In the genomic region with DNA sequence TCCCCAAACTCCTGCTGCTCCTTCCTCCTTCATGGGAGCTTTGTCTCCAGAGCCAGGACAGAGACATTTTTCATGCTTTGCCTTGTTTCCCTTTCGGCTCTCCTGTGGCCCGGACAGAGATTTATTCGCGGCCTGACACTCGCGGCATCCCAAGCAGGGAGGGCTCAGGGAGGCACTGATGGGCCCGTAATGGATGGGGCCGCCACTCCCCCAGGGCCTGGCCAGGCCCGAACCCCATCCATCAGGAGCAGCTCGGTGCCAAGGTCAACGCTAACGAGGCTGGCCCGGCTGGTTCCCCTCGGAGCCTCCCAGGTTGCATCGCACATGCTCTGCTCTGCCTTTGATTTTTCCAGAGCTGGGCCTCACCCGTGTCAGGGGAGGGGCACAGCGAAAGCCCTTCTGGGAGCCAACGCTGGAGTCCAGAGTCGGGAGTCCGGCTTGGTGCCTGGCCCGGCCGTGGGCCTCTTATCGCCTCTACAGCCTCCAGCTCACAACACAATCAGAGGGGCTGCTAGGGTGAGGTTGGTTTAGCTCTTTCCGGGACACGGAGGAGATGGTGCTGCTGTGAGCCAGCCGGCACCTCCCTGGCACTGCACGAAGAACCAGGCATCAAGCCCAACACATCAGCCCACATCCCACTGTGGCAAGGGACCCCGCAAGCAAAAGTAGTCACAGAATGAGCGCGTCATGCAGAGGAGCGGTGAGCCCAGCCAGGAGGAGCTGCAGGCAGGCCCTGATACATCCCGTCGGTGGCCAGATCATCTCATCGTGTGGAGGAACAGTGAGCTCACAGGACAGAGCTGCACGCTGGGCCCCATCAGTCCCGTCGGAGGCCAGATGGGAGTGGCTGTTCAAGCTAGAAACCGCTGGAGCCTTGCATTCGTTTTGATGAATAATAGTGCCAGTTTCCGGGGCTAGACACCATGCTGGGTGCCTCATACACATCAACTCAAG, we compare ENCODE assay signal across 32 cellular contexts.
DNase-seq lines count a peak whose midpoint lies in the region; ATAC-seq, FAIRE-seq and TF ChIP-seq lines count a peak whose summit lies in the region.
"Had no signal": no experiment of that assay in that cellular context is flagged by ENCODE, and none has a peak within 500 bp of the region (broad histone marks: within the 10 kb centered on the region; RNA-seq: fewer than 3 reads in every experiment).

No MANE protein-coding gene starts in this region.

- no peak for ATAC-seq in GM19023 (IDR thresholded peaks at IDR 0.05; ENCODE audit: unreplicated experiment)
- ATAC-seq: activated CD8-positive, alpha-beta memory T cell treated with anti-CD3 and anti-CD28 coated beads, Interleukin-2, amount 10 ng/mL, durations not matched to agents 7 days and 5 days; esophagus mucosa; heart right ventricle; naive thymus-derived CD8-positive, alpha-beta T cell had no signal

- no peak overlapping the region for H3K56ac ChIP-seq in H1 (replicated peaks; ENCODE audit: insufficient read length, low read depth, low read length)

- H3K4me1 ChIP-seq in HEK293 (ENCODE audit: control insufficient read depth, insufficient read depth, low read length) (no peaks in the 10 kb centered on the region), H1 (replicated peaks in 1 of 4; ENCODE audit: control insufficient read depth in 3 of 4, insufficient read depth in 4 of 4, low read length in 3 of 4) (peaks cover 0 to 1% (median 0%) of the 10 kb centered on the region in 4 experiments; a peak in 1 of 7 replicates)
- H3K4me1 ChIP-seq: right atrium auricular region, SJSA1, vagina had no signal

- H3K4me3 ChIP-seq in HEK293 (ENCODE audit: low read depth, low read length) (no peak overlapping the region), H1 (ENCODE audit: extremely low read depth in 1 of 4, insufficient read depth in 2 of 4, low read depth in 3 of 4, low read length in 4 of 4) (no peak overlapping the region)
- H3K4me3 ChIP-seq: BLaER1, heart right ventricle, right atrium auricular region, SJSA1, smooth muscle cell, thoracic aorta, vagina had no signal

- no peak overlapping the region for H3K4ac ChIP-seq in H1 (replicated peaks; ENCODE audit: insufficient read length, low read depth, low read length)

- H3K79me1 ChIP-seq in H1 (ENCODE audit: low read depth, low read length), result no peaks in the 10 kb centered on the region

- no peak overlapping the region for H3K23ac ChIP-seq in H1 (ENCODE audit: insufficient read length)

- H3K36me3 ChIP-seq in HEK293 (ENCODE audit: control insufficient read depth in 2 of 2, insufficient read depth in 1 of 2, low read length in 2 of 2), result no peaks in the 10 kb centered on the region
- H3K36me3 ChIP-seq in H1 (ENCODE audit: control insufficient read depth in 2 of 4, insufficient read depth in 4 of 4, low read length in 3 of 4), result no peaks in the 10 kb centered on the region
- H3K36me3 ChIP-seq: BLaER1, heart right ventricle, right atrium auricular region, SJSA1, thoracic aorta, vagina had no signal

- H3K27me3 Mint-ChIP-seq in nephron progenitor cell (ENCODE audit: low read depth, poor library complexity) (peaks cover 67% of the 10 kb centered on the region), type B pancreatic cell (peaks cover 67% of the 10 kb centered on the region)

- H2BK12ac ChIP-seq in H1 (ENCODE audit: low read depth, low read length), result no peak overlapping the region

- DNase-seq in H1 (ENCODE audit: low read depth in 1 of 2, low spot score in 2 of 2), result no peak
- DNase-seq in nephron progenitor cell, result peak; percentile 61
- DNase-seq in type B pancreatic cell (ENCODE audit: extremely low spot score, unreplicated experiment), result no peak
- DNase-seq in SKM-1 (lab: John Stamatoyannopoulos, UW; ENCODE audit: unreplicated experiment), result no peak
- no peak for DNase-seq in SHP77 (lab: John Stamatoyannopoulos, UW)
- DNase-seq: activated CD4-positive, CD25-positive, alpha-beta regulatory T cell; activated CD8-positive, alpha-beta memory T cell treated with anti-CD3 and anti-CD28 coated beads, Interleukin-2, amount 10 ng/mL, durations not matched to agents 7 days and 5 days; activated T-cell treated with anti-CD3 and anti-CD28 coated beads, Interleukin-2, amount 50 U/mL, for 48 hours; dermis blood vessel endothelial cell; DMS 273 treated with DMSO at 0.1 percent for 48 hours; HCEC 1CT; heart right ventricle; Kasumi-1; naive thymus-derived CD8-positive, alpha-beta T cell; NCI-H2107; NCI-H345; NCI-H82; stimulated activated CD4-positive, alpha-beta T cell treated with anti-CD3 and anti-CD28 coated beads, Interleukin-2, amount 100 ng/mL, for 24 hours; T-helper 1 cell had no signal

- no peak overlapping the region for H3K14ac ChIP-seq in H1 (ENCODE audit: insufficient read length)

- no peak overlapping the region for H3K9ac ChIP-seq in H1 (replicated peaks in 1 of 4; ENCODE audit: extremely low read depth in 1 of 4, low read depth in 3 of 4, low read length in 3 of 4)
- H3K9ac ChIP-seq: BLaER1, parathyroid adenoma had no signal

- no peaks in the 10 kb centered on the region for H3K27me3 ChIP-seq in H1 (replicated peaks in 1 of 4; ENCODE audit: control insufficient read depth in 3 of 4, extremely low read depth in 1 of 4, insufficient read depth in 3 of 4, low read length in 3 of 4)
- H3K27me3 ChIP-seq: BLaER1, right atrium auricular region, vagina had no signal

- H2BK5ac ChIP-seq in H1 (ENCODE audit: low read depth, low read length), result no peak overlapping the region; the same call in 1 of the 2 replicates

- no peak overlapping the region for H3K4me3 Mint-ChIP-seq in nephron progenitor cell
- H3K4me3 Mint-ChIP-seq in type B pancreatic cell, result no peak overlapping the region
- H3K4me3 Mint-ChIP-seq: activated CD8-positive, alpha-beta memory T cell treated with anti-CD3 and anti-CD28 coated beads, Interleukin-2, amount 10 ng/mL, durations not matched to agents 7 days and 5 days; central memory CD8-positive, alpha-beta T cell; naive thymus-derived CD8-positive, alpha-beta T cell; stimulated activated naive CD8-positive, alpha-beta T cell treated with anti-CD3 and anti-CD28 coated beads, Interleukin-15, Interleukin-2, amounts not matched to agents 100 ng/mL and 50 ng/mL, for 24 hours had no signal

- 87% methylated on average over 38 of the region's 40 CpGs; no CpG with 5 or more reads in 1 of the 2 experiments for WGBS in H1 (ENCODE audit: extremely low coverage in 1 of 2, insufficient coverage in 1 of 2, insufficient read length in 1 of 2, insufficient replicate concordance in 2 of 2, low coverage in 1 of 2, low lambda C conversion rate in 2 of 2, missing lambda C conversion rate in 1 of 2), 2 experiments

- H3K79me2 ChIP-seq in H1 (ENCODE audit: control insufficient read depth in 1 of 2, insufficient read depth in 2 of 2, low read length in 2 of 2), result no peaks in the 10 kb centered on the region
- H3K79me2 ChIP-seq: parathyroid adenoma had no signal

- no peak overlapping the region for H4K5ac ChIP-seq in H1 (ENCODE audit: insufficient read length, low read depth, low read length)

- H3K27ac Mint-ChIP-seq in nephron progenitor cell (peak overlapping the region; percentile 91), type B pancreatic cell (peak overlapping the region; percentile 9)
- H3K27ac Mint-ChIP-seq: activated CD8-positive, alpha-beta memory T cell treated with anti-CD3 and anti-CD28 coated beads, Interleukin-2, amount 10 ng/mL, durations not matched to agents 7 days and 5 days; naive thymus-derived CD8-positive, alpha-beta T cell; stimulated activated naive CD8-positive, alpha-beta T cell treated with anti-CD3 and anti-CD28 coated beads, Interleukin-15, Interleukin-2, amounts not matched to agents 100 ng/mL and 50 ng/mL, for 24 hours had no signal

- H3K27ac ChIP-seq in HEK293 (ENCODE audit: extremely low read depth, low read depth, low read length) (no peak overlapping the region), H1 (ENCODE audit: low read depth, low read length) (no peak overlapping the region)
- H3K27ac ChIP-seq: BLaER1, heart right ventricle, parathyroid adenoma, right atrium auricular region, SJSA1, thoracic aorta, vagina had no signal

- no peak overlapping the region for H2BK20ac ChIP-seq in H1 (ENCODE audit: low read length)

- no peaks in the 10 kb centered on the region for H4K20me1 ChIP-seq in H1 (replicated peaks in 1 of 2; ENCODE audit: control insufficient read depth in 1 of 2, insufficient read depth in 2 of 2, low read length in 2 of 2)
- H4K20me1 ChIP-seq: BLaER1 had no signal

- TF ChIP-seq RAD21 in H1 (IDR thresholded peaks at IDR 0.05 in 1 of 2, conservative IDR thresholded peaks at IDR 0.05 in 1 of 2; ENCODE audit: low read depth in 2 of 2, low read length in 2 of 2), result no peak

- H3K4me1 Mint-ChIP-seq in nephron progenitor cell, result peaks cover 44% of the 10 kb centered on the region
- H3K4me1 Mint-ChIP-seq in type B pancreatic cell (ENCODE audit: unreplicated experiment), result peaks cover 19% of the 10 kb centered on the region

- no peak overlapping the region for H3K18ac ChIP-seq in H1 (ENCODE audit: extremely low read depth, low read length)

- no peaks in the 10 kb centered on the region for H3K23me2 ChIP-seq in H1 (ENCODE audit: low read depth, low read length)

- H3K9me3 Mint-ChIP-seq in nephron progenitor cell, result no peaks in the 10 kb centered on the region
- no peaks in the 10 kb centered on the region for H3K9me3 Mint-ChIP-seq in type B pancreatic cell
- H3K9me3 Mint-ChIP-seq: central memory CD8-positive, alpha-beta T cell; naive thymus-derived CD8-positive, alpha-beta T cell; stimulated activated naive CD8-positive, alpha-beta T cell treated with anti-CD3 and anti-CD28 coated beads, Interleukin-15, Interleukin-2, amounts not matched to agents 100 ng/mL and 50 ng/mL, for 24 hours had no signal

- H4K8ac ChIP-seq in H1 (ENCODE audit: extremely low read depth, insufficient read depth, low read length), result 0 out of 2 replicates have a peak overlapping the region, but pooled peaks have one; percentile 16

- TF ChIP-seq EP300 in H1 (IDR thresholded peaks at IDR 0.05; ENCODE audit: borderline replicate concordance in 1 of 2, low read depth in 2 of 2, low read length in 2 of 2), result no peak

- no peak overlapping the region for H3K4me2 ChIP-seq in H1 (ENCODE audit: insufficient read depth in 1 of 2, low read depth in 2 of 2, low read length in 2 of 2)
- H3K4me2 ChIP-seq: BLaER1, smooth muscle cell had no signal

- TF ChIP-seq POLR2A in H1 (IDR thresholded peaks at IDR 0.05; ENCODE audit: control extremely low read depth in 1 of 2, low read depth in 2 of 2, low read length in 2 of 2), result no peak

- H3K9me3 ChIP-seq in HEK293 (ENCODE audit: control insufficient read depth, insufficient read depth, low read depth, low read length), result no peaks in the 10 kb centered on the region
- no peaks in the 10 kb centered on the region for H3K9me3 ChIP-seq in H1 (ENCODE audit: insufficient read depth in 2 of 2, low read depth in 1 of 2, low read length in 1 of 2)
- H3K9me3 ChIP-seq: BLaER1, heart right ventricle, right atrium auricular region, SJSA1, thoracic aorta, vagina had no signal

- no peak overlapping the region for H2AFZ ChIP-seq in H1 (ENCODE audit: low read length)
- H2AFZ ChIP-seq: parathyroid adenoma had no signal

- H2BK15ac ChIP-seq in H1 (ENCODE audit: low read length), result no peak overlapping the region

- H3K36me3 Mint-ChIP-seq in nephron progenitor cell (ENCODE audit: low read depth), result no peaks in the 10 kb centered on the region
- no peaks in the 10 kb centered on the region for H3K36me3 Mint-ChIP-seq in type B pancreatic cell
- H3K36me3 Mint-ChIP-seq: activated CD8-positive, alpha-beta memory T cell treated with anti-CD3 and anti-CD28 coated beads, Interleukin-2, amount 10 ng/mL, durations not matched to agents 7 days and 5 days; naive thymus-derived CD8-positive, alpha-beta T cell had no signal

- POLR2A ChIA-PET in HEK293 (lab: Yijun Ruan, JAX), result no interaction called here
- POLR2A ChIA-PET in H1 (lab: Charles Lee; ENCODE audit: partially characterized antibody), result interaction anchor here (1.6 kb wide), 1 partner anchor 14 kb away, joined by 3 read pairs; no protein-coding TSS in a partner anchor

- no peak for TF ChIP-seq CTCF in HEK293 (tag by site-specific recombination; IDR thresholded peaks at IDR 0.05)
- TF ChIP-seq CTCF in H1 (IDR thresholded peaks at IDR 0.05; ENCODE audit: control extremely low read depth in 1 of 3, insufficient read depth in 1 of 3, low read depth in 1 of 3, low read length in 3 of 3), result no peak
- no peak for TF ChIP-seq CTCF in nephron progenitor cell (IDR thresholded peaks at IDR 0.05)
- no peak for TF ChIP-seq CTCF in type B pancreatic cell (conservative IDR thresholded peaks at IDR 0.05)

- H2BK120ac ChIP-seq in H1 (replicated peaks; ENCODE audit: low read depth, low read length), result no peak overlapping the region

- FAIRE-seq in H1 (lab: Jason Lieb, UNC), result no peak
- FAIRE-seq: frontal cortex had no signal

- CTCF ChIA-PET in HEK293 (lab: Yijun Ruan, JAX) (interaction anchor here (0.6 to 4.2 kb wide), 4 partner anchors 10 to 289 kb away, joined by 3 to 25 read pairs (median 8); no protein-coding TSS in a partner anchor), H1 (lab: Charles Lee; ENCODE audit: partially characterized antibody) (interaction anchor here (0.6 to 9.6 kb wide), 12 partner anchors 11 to 159 kb away, joined by 3 to 93 read pairs (median 4); a partner anchor contains a TSS)

- no peak overlapping the region for H4K91ac ChIP-seq in H1 (replicated peaks; ENCODE audit: insufficient read length, low read length)

- H2AK5ac ChIP-seq in H1 (ENCODE audit: low read depth, low read length), result no peak overlapping the region
